In genomic region chr1:121519756-121520286, GRCh38 we compare ENCODE assay signal across 8 cellular contexts.
DNase-seq lines count a peak whose midpoint lies in the region; ATAC-seq and TF ChIP-seq lines count a peak whose summit lies in the region.
"Not testable (repeated sequence)": the region's sequence is repeated elsewhere in the genome, so short reads cannot be mapped to it uniquely, and the experiment has no call there.

No MANE protein-coding gene starts in this region.

- not testable (repeated sequence) for H3K9me3 Mint-ChIP-seq in GM23338

- H3K4me1 Mint-ChIP-seq in GM23338 = peaks cover 18% of the 10 kb centered on the region

- H3K36me3 ChIP-seq in GM23338 (ENCODE audit: insufficient read depth); breast epithelium; lower lobe of right lung; trophoblast cell (ENCODE audit: control insufficient read depth in 1 of 2, insufficient read depth in 2 of 2, low read length in 2 of 2); tibial artery: not testable (repeated sequence)

- H4K12ac ChIP-seq in trophoblast cell (ENCODE audit: low read depth, low read length) = peak overlapping the region; percentile 35

- H2BK5ac ChIP-seq in trophoblast cell (ENCODE audit: low read depth, low read length, poor library complexity) = not testable (repeated sequence)

- H3K23ac ChIP-seq in trophoblast cell (ENCODE audit: low read length) = not testable (repeated sequence)

- not testable (repeated sequence) for H3K27me3 ChIP-seq in GM23338 (ENCODE audit: insufficient read depth); trophoblast cell (ENCODE audit: insufficient read depth, low read length)
- peaks cover 2 to 13% of the 10 kb centered on the region in 2 donors for H3K27me3 ChIP-seq in breast epithelium
- H3K27me3 ChIP-seq in lower lobe of right lung (ENCODE audit: low read depth) = peaks cover 16% of the 10 kb centered on the region
- peaks cover 0 to 20% of the 10 kb centered on the region in 2 donors for H3K27me3 ChIP-seq in tibial artery

- H3K9me3 ChIP-seq in breast epithelium; lower lobe of right lung; trophoblast cell (ENCODE audit: insufficient read depth, low read depth, low read length); tibial artery: not testable (repeated sequence)

- not testable (repeated sequence) for H3K4me1 ChIP-seq in GM23338 (ENCODE audit: insufficient read depth); breast epithelium; lower lobe of right lung; trophoblast cell (ENCODE audit: control insufficient read depth in 1 of 2, insufficient read depth in 2 of 2, low read length in 2 of 2); tibial artery

- not testable (repeated sequence) for H4K91ac ChIP-seq in trophoblast cell (ENCODE audit: low read depth, low read length)

- not testable (repeated sequence) for TF ChIP-seq POLR2A in breast epithelium (IDR thresholded peaks at IDR 0.05)

- H4K8ac ChIP-seq in trophoblast cell (ENCODE audit: low read depth, low read length) = peak overlapping the region; percentile 70

- H3K4me2 ChIP-seq in GM23338 (peak overlapping the region; percentile 74), trophoblast cell (ENCODE audit: low read length) (peak overlapping the region; percentile 98)

- DNase-seq in GM23338 (ENCODE audit: low spot score) (peak; percentile 60), OCI-M1 (lab: John Stamatoyannopoulos, UW) (peak; percentile 50)
- DNase-seq in activated CD8-positive, alpha-beta memory T cell treated with anti-CD3 and anti-CD28 coated beads, Interleukin-2, amount 50 U/mL, for 48 hours = peak; percentile 53
- DNase-seq in breast epithelium (ENCODE audit: low spot score in 2 of 2); fibroblast of the aortic adventitia (ENCODE audit: low read depth); lower lobe of right lung; trophoblast cell; tibial artery: not testable (repeated sequence)

- H3K27me3 Mint-ChIP-seq in GM23338 (ENCODE audit: insufficient read depth, low read depth, poor library complexity) = peaks cover 16% of the 10 kb centered on the region

- not testable (repeated sequence) for H2AK5ac ChIP-seq in trophoblast cell (ENCODE audit: low read length)

- H3K18ac ChIP-seq in trophoblast cell (ENCODE audit: low read length) = not testable (repeated sequence)

- H3K27ac Mint-ChIP-seq in GM23338 = peak overlapping the region; percentile 87

- H2AFZ ChIP-seq in GM23338 = peak overlapping the region; percentile 9; the same call in 1 of the 2 replicates
- peak overlapping the region; percentile 84 for H2AFZ ChIP-seq in trophoblast cell (ENCODE audit: insufficient read depth, low read length, poor library complexity)

- H3K79me1 ChIP-seq in trophoblast cell (ENCODE audit: low read length) = not testable (repeated sequence)

- H2BK120ac ChIP-seq in trophoblast cell (ENCODE audit: insufficient read depth, low read length, poor library complexity) = not testable (repeated sequence)

- H3K14ac ChIP-seq in trophoblast cell (ENCODE audit: low read length) = not testable (repeated sequence)

- H3K9ac ChIP-seq in trophoblast cell (ENCODE audit: low read length) = not testable (repeated sequence)

- not testable (repeated sequence) for H3K27ac ChIP-seq in GM23338 (ENCODE audit: low read depth); breast epithelium; trophoblast cell (ENCODE audit: low read depth, low read length); tibial artery
- H3K27ac ChIP-seq in lower lobe of right lung = peak overlapping the region; percentile 55

- H3F3A ChIP-seq in GM23338 (replicated peaks; ENCODE audit: low read depth) = not testable (repeated sequence)

- not testable (repeated sequence) for H2BK12ac ChIP-seq in trophoblast cell (ENCODE audit: low read length)

- H3K4me3 ChIP-seq in GM23338 = peak overlapping the region; percentile 70
- H3K4me3 ChIP-seq in breast epithelium = peak overlapping the region; percentile 40 to 61 (median 44)
- peak overlapping the region; percentile 60 for H3K4me3 ChIP-seq in fibroblast of the aortic adventitia (ENCODE audit: low read depth, low read length)
- H3K4me3 ChIP-seq in lower lobe of right lung = peak overlapping the region; percentile 53
- H3K4me3 ChIP-seq in trophoblast cell (ENCODE audit: low read depth, low read length) = peak overlapping the region; percentile 75
- H3K4me3 ChIP-seq in tibial artery = peak overlapping the region; percentile 41 to 50

- not testable (repeated sequence) for TF ChIP-seq CTCF in GM23338 (conservative IDR thresholded peaks at IDR 0.05; ENCODE audit: low read depth in 2 of 2); breast epithelium (IDR thresholded peaks at IDR 0.05); fibroblast of the aortic adventitia (IDR thresholded peaks at IDR 0.05; ENCODE audit: insufficient read depth, low read length); lower lobe of right lung (IDR thresholded peaks at IDR 0.05); tibial artery (IDR thresholded peaks at IDR 0.05)

- peak overlapping the region; percentile 83 for H3K4me3 Mint-ChIP-seq in GM23338

- H3K36me3 Mint-ChIP-seq in GM23338 (ENCODE audit: low read depth) = not testable (repeated sequence)

- WGBS in trophoblast cell (ENCODE audit: extremely low coverage, insufficient coverage, insufficient read length) = no CpG with 5 or more reads among the region's 19 CpGs

- H3K4ac ChIP-seq in trophoblast cell (ENCODE audit: low read depth, low read length) = peak overlapping the region; percentile 49

- ATAC-seq in GM23338 = peak; percentile 6
- ATAC-seq in lower lobe of right lung = not testable (repeated sequence)

- intact Hi-C loops in breast epithelium (cut with DNase I; ENCODE audit: low total_unique reads); lower lobe of right lung (cut with DNase I); tibial artery (cut with DNase I; ENCODE audit: low total_unique reads): not testable (repeated sequence)

- not testable (repeated sequence) for H3K79me2 ChIP-seq in GM23338 (replicated peaks; ENCODE audit: insufficient read depth); trophoblast cell (ENCODE audit: control insufficient read depth, insufficient read depth, low read length, poor library complexity)

- not testable (repeated sequence) for H4K20me1 ChIP-seq in GM23338 (replicated peaks; ENCODE audit: insufficient read depth)

- H3K9me2 ChIP-seq in GM23338 (ENCODE audit: insufficient read depth) = not testable (repeated sequence)
